Comparison of ENCODE assay signal across 32 cellular contexts in the genomic region with DNA sequence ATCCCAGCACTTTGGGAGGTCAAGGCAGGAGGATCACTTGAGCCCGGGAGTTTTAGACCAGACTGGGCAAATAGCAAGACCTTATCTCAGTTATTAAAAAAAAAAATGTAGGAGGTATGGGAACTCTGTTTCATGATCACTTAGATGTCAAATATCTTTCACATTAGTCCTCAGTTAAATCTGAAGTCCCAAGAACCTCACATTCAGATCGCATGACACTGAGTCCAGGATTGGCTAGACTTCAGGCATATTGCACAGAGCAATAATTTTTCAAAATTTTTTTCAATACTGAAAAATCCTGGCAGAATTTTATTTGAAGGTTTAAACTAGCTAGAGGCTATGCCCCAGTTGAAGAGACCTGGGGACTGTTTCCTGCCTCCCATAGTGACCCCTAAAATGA.
DNase-seq lines count a peak whose midpoint lies in the region; ATAC-seq, FAIRE-seq and TF ChIP-seq lines count a peak whose summit lies in the region.
"Had no signal": no experiment of that assay in that cellular context is flagged by ENCODE, and none has a peak within 500 bp of the region (broad histone marks: within the 10 kb centered on the region; RNA-seq: fewer than 3 reads in every experiment).

No MANE protein-coding gene starts in this region.

- peaks cover 23% of the 10 kb centered on the region for H3K4me1 ChIP-seq in adipocyte (ENCODE audit: control insufficient read depth, insufficient read depth, low read length)
- H3K4me1 ChIP-seq: heart right ventricle, lower lobe of right lung, prostate gland, tibial nerve had no signal

- H3K27me3 ChIP-seq in adipocyte (replicated peaks; ENCODE audit: control insufficient read depth, insufficient read depth, low read length): no peaks in the 10 kb centered on the region
- H3K27me3 ChIP-seq: BLaER1 treated with 17β-estradiol and CSF1 and Interleukin-3, amounts not matched to agents 10 nM and 100 nM; heart right ventricle; tibial nerve had no signal

- H3K36me3 ChIP-seq in adipocyte (ENCODE audit: control insufficient read depth, insufficient read depth, low read length, severe bottlenecking): no peaks in the 10 kb centered on the region
- H3K36me3 ChIP-seq: BLaER1 treated with 17β-estradiol and CSF1 and Interleukin-3, amounts not matched to agents 10 nM and 100 nM; heart right ventricle; lower lobe of right lung; prostate gland; tibial nerve had no signal

- ATAC-seq in HG03045 (IDR thresholded peaks at IDR 0.05; ENCODE audit: unreplicated experiment) (no peak), HG02973 (IDR thresholded peaks at IDR 0.05; ENCODE audit: unreplicated experiment) (no peak)
- ATAC-seq: activated CD8-positive, alpha-beta T cell treated with anti-CD3 and anti-CD28 coated beads for 36 hours; heart right ventricle; lower lobe of right lung; naive thymus-derived CD4-positive, alpha-beta T cell had no signal

- H3K4me3 ChIP-seq in adipocyte (ENCODE audit: low read length) (no peak overlapping the region), fibroblast of pulmonary artery (replicated peaks; ENCODE audit: low read depth, low read length) (no peak overlapping the region)
- H3K4me3 ChIP-seq: BLaER1 treated with 17β-estradiol and CSF1 and Interleukin-3, amounts not matched to agents 10 nM and 100 nM; heart right ventricle; lower lobe of right lung; prostate gland; tibial nerve had no signal

- peaks cover 3% of the 10 kb centered on the region for H3K9me3 ChIP-seq in adipocyte (ENCODE audit: control insufficient read depth, low read length)
- H3K9me3 ChIP-seq: lower lobe of right lung, prostate gland had no signal

- TF ChIP-seq CTCF in fibroblast of pulmonary artery (IDR thresholded peaks at IDR 0.05; ENCODE audit: low read length, missing control alignments): no peak

- DNase-seq in AG08395 (ENCODE audit: low spot score) (peak; percentile 70), GM04503 (ENCODE audit: low read depth) (peak; percentile 41), adipocyte (ENCODE audit: low read depth) (peak; percentile 61), fibroblast of pulmonary artery (ENCODE audit: low read depth) (peak; percentile 22), HTR-8/SVneo (ENCODE audit: insufficient read length, low spot score) (no peak), NCI-H1436 treated with DMSO at 0.1 percent for 48 hours (lab: John Stamatoyannopoulos, UW) (no peak)
- DNase-seq: activated CD8-positive, alpha-beta memory T cell treated with anti-CD3 and anti-CD28 coated beads, Interleukin-2, amount 50 U/mL, for 48 hours; activated CD8-positive, alpha-beta T cell treated with anti-CD3 and anti-CD28 coated beads for 36 hours; activated naive CD4-positive, alpha-beta T cell treated with anti-CD3 and anti-CD28 coated beads, Interleukin-2, amount 10 ng/mL, durations not matched to agents 7 days and 5 days; amniotic stem cell; DMS153; effector memory CD4-positive, alpha-beta T cell; heart right ventricle; KG1; kidney glomerular epithelial cell; lower lobe of right lung; midbrain; naive thymus-derived CD4-positive, alpha-beta T cell; NCI-H1417 treated with DMSO at 0.1 percent for 48 hours; NCI-H2081; NCI-H69; SHP77 treated with DMSO at 0.1 percent for 48 hours; stimulated activated CD4-positive, alpha-beta T cell treated with anti-CD3 and anti-CD28 coated beads, Interleukin-15, amount 100 ng/mL, for 24 hours; stimulated activated CD4-positive, alpha-beta T cell treated with anti-CD3 and anti-CD28 coated beads, Interleukin-4, amount 100 ng/mL, for 4 hours had no signal

- FAIRE-seq in HTR-8/SVneo (lab: Jason Lieb, UNC): no peak
- FAIRE-seq: frontal cortex, G401.6, RCC 7860 had no signal

- H3K9ac ChIP-seq in adipocyte (ENCODE audit: low read length): peak overlapping the region; percentile 36
- H3K9ac ChIP-seq: BLaER1 treated with 17β-estradiol and CSF1 and Interleukin-3, amounts not matched to agents 10 nM and 100 nM had no signal

Comparison
In these comparisons a context has a peak if more than half of its experiments do, and no peak if none do; other contexts are left out.
1. DNase-seq: peak in AG08395 (single experiment), GM04503 (single experiment), adipocyte (single experiment) and fibroblast of pulmonary artery (single experiment); none in HTR-8/SVneo (single experiment) and NCI-H1436 treated with DMSO at 0.1 percent for 48 hours (single experiment).